In genomic region chr16:9112844-9113186, GRCh38 we compare ENCODE assay signal across 14 cellular contexts. TPM values are rescaled to one million over a fixed set of nuclear protein-coding genes. Genes with fewer than 3 reads are reported as not detected.
DNase-seq lines count a peak whose midpoint lies in the region; ATAC-seq and TF ChIP-seq lines count a peak whose summit lies in the region.
"Had no signal": no experiment of that assay in that cellular context is flagged by ENCODE, and none has a peak within 500 bp of the region (broad histone marks: within the 10 kb centered on the region; RNA-seq: fewer than 3 reads in every experiment).

No MANE protein-coding gene starts in this region.

- H3K27me3 Mint-ChIP-seq in MCF 10A (ENCODE audit: insufficient read depth, unreplicated experiment) (no peaks in the 10 kb centered on the region), HFFc6 (ENCODE audit: insufficient read depth) (peaks cover 7% of the 10 kb centered on the region)
- H3K27me3 Mint-ChIP-seq in effector memory CD8-positive, alpha-beta T cell: no peaks in the 10 kb centered on the region
- no peaks in the 10 kb centered on the region for H3K27me3 Mint-ChIP-seq in stimulated activated memory B cell treated with anti-CD40 and anti-IgM and Interleukin-4, amounts not matched to agents 10 μg/mL and 1 μg/mL and 100 μg/mL, for 72 hours
- H3K27me3 Mint-ChIP-seq: activated naive CD8-positive, alpha-beta T cell treated with anti-CD3 and anti-CD28 coated beads, Interleukin-2, amount 10 ng/mL, durations not matched to agents 7 days and 5 days had no signal

- no peaks in the 10 kb centered on the region for H3K36me3 ChIP-seq in breast epithelium
- H3K36me3 ChIP-seq: prostate gland had no signal

- H3K4me3 ChIP-seq in breast epithelium: no peak overlapping the region
- H3K4me3 ChIP-seq: prostate gland, vagina had no signal

- intact Hi-C loops in MCF 10A (cut with micrococcal nuclease): no loop called here
- intact Hi-C loops in breast epithelium (cut with DNase I; ENCODE audit: low total_unique reads): no loop called here

- peaks cover 78% of the 10 kb centered on the region for H3K36me3 Mint-ChIP-seq in MCF 10A (ENCODE audit: insufficient read depth, unreplicated experiment)
- peaks cover 66% of the 10 kb centered on the region for H3K36me3 Mint-ChIP-seq in HFFc6 (ENCODE audit: low read depth)
- H3K36me3 Mint-ChIP-seq in effector memory CD8-positive, alpha-beta T cell (ENCODE audit: insufficient read depth): peaks cover 93% of the 10 kb centered on the region
- H3K36me3 Mint-ChIP-seq in stimulated activated memory B cell treated with anti-CD40 and anti-IgM and Interleukin-4, amounts not matched to agents 10 μg/mL and 1 μg/mL and 100 μg/mL, for 72 hours: peaks cover 63% of the 10 kb centered on the region

- no TSS peak for BruUV-seq in MCF 10A (replicated peaks; lab: Mats Ljungman, UMichigan)

- H3K4me1 ChIP-seq in breast epithelium: peaks cover 0 to 18% of the 10 kb centered on the region in 2 donors
- H3K4me1 ChIP-seq: prostate gland had no signal

- H3K27me3 ChIP-seq in breast epithelium: no peaks in the 10 kb centered on the region
- H3K27me3 ChIP-seq: vagina had no signal

- POLR2A ChIA-PET in MCF 10A (lab: Yijun Ruan, JAX): interaction anchor here (1.0 to 4.3 kb wide), 2 partner anchors 10 to 14 kb away, joined by 3 to 16 read pairs; no protein-coding TSS in a partner anchor

- H3K9me3 ChIP-seq in breast epithelium: no peaks in the 10 kb centered on the region
- H3K9me3 ChIP-seq: prostate gland, vagina had no signal

- no peak for TF ChIP-seq CTCF in MCF 10A (IDR thresholded peaks at IDR 0.05; ENCODE audit: unreplicated experiment)
- no peak for TF ChIP-seq CTCF in breast epithelium (IDR thresholded peaks at IDR 0.05)
- TF ChIP-seq CTCF in HFFc6 (IDR thresholded peaks at IDR 0.05): no peak

- no peak for TF ChIP-seq POLR2A in breast epithelium (IDR thresholded peaks at IDR 0.05)

- H3K4me1 Mint-ChIP-seq in MCF 10A (ENCODE audit: insufficient read depth, unreplicated experiment) (peaks cover 35% of the 10 kb centered on the region), HFFc6 (ENCODE audit: low read depth) (peaks cover 96% of the 10 kb centered on the region)
- H3K4me1 Mint-ChIP-seq in effector memory CD8-positive, alpha-beta T cell (ENCODE audit: low read depth in 2 of 2): peaks cover 68 to 85% of the 10 kb centered on the region in 2 donors
- peaks cover 81% of the 10 kb centered on the region for H3K4me1 Mint-ChIP-seq in stimulated activated memory B cell treated with anti-CD40 and anti-IgM and Interleukin-4, amounts not matched to agents 10 μg/mL and 1 μg/mL and 100 μg/mL, for 72 hours

- ATAC-seq in effector memory CD8-positive, alpha-beta T cell (replicated peaks): no peak
- ATAC-seq in stimulated activated memory B cell treated with anti-CD40 and anti-IgM and Interleukin-4, amounts not matched to agents 10 μg/mL and 1 μg/mL and 100 μg/mL, for 72 hours: no peak
- no peak for ATAC-seq in GM19395 (IDR thresholded peaks at IDR 0.05; ENCODE audit: unreplicated experiment)

- CTCF ChIA-PET in MCF 10A (lab: Yijun Ruan, JAX): no interaction called here

- H3K27ac Mint-ChIP-seq in MCF 10A (ENCODE audit: low read depth, unreplicated experiment) (peak overlapping the region; percentile 64), HFFc6 (peak overlapping the region; percentile 63)
- H3K27ac Mint-ChIP-seq in effector memory CD8-positive, alpha-beta T cell: peak overlapping the region; percentile 72 to 91
- peak overlapping the region; percentile 14 for H3K27ac Mint-ChIP-seq in stimulated activated memory B cell treated with anti-CD40 and anti-IgM and Interleukin-4, amounts not matched to agents 10 μg/mL and 1 μg/mL and 100 μg/mL, for 72 hours
- H3K27ac Mint-ChIP-seq: activated naive CD8-positive, alpha-beta T cell treated with anti-CD3 and anti-CD28 coated beads, Interleukin-2, amount 10 ng/mL, durations not matched to agents 7 days and 5 days had no signal

- H3K4me3 Mint-ChIP-seq in MCF 10A (ENCODE audit: unreplicated experiment): no peak overlapping the region
- 0 out of 2 replicates have a peak overlapping the region, but pooled peaks have one; percentile 28 for H3K4me3 Mint-ChIP-seq in HFFc6
- H3K4me3 Mint-ChIP-seq in effector memory CD8-positive, alpha-beta T cell: peak overlapping the region; percentile 50 to 62
- H3K4me3 Mint-ChIP-seq in stimulated activated memory B cell treated with anti-CD40 and anti-IgM and Interleukin-4, amounts not matched to agents 10 μg/mL and 1 μg/mL and 100 μg/mL, for 72 hours: no peak overlapping the region
- H3K4me3 Mint-ChIP-seq: activated naive CD8-positive, alpha-beta T cell treated with anti-CD3 and anti-CD28 coated beads, Interleukin-2, amount 10 ng/mL, durations not matched to agents 7 days and 5 days had no signal

- H3K9me3 Mint-ChIP-seq in MCF 10A (ENCODE audit: unreplicated experiment): no peaks in the 10 kb centered on the region
- no peaks in the 10 kb centered on the region for H3K9me3 Mint-ChIP-seq in HFFc6
- no peaks in the 10 kb centered on the region for H3K9me3 Mint-ChIP-seq in effector memory CD8-positive, alpha-beta T cell
- no peaks in the 10 kb centered on the region for H3K9me3 Mint-ChIP-seq in stimulated activated memory B cell treated with anti-CD40 and anti-IgM and Interleukin-4, amounts not matched to agents 10 μg/mL and 1 μg/mL and 100 μg/mL, for 72 hours
- H3K9me3 Mint-ChIP-seq: activated naive CD8-positive, alpha-beta T cell treated with anti-CD3 and anti-CD28 coated beads, Interleukin-2, amount 10 ng/mL, durations not matched to agents 7 days and 5 days had no signal

- no peak overlapping the region for H3K27ac ChIP-seq in breast epithelium
- H3K27ac ChIP-seq: prostate gland, vagina had no signal

- DNase-seq in MCF 10A (ENCODE audit: unreplicated experiment) (no peak), breast epithelium (ENCODE audit: low spot score in 2 of 2) (no peak), HFFc6 (no peak), C1 segment of cervical spinal cord (lab: John Stamatoyannopoulos, UW) (no peak), AG08396 (ENCODE audit: low spot score) (no peak)
- no peak for DNase-seq in effector memory CD8-positive, alpha-beta T cell
- DNase-seq: activated naive CD8-positive, alpha-beta T cell treated with anti-CD3 and anti-CD28 coated beads, Interleukin-2, amount 10 ng/mL, durations not matched to agents 7 days and 5 days; left colon; NCI-H187 treated with DMSO at 0.1 percent for 48 hours; NCI-H510A treated with DMSO at 0.1 percent for 48 hours had no signal

RNA-seq across cellular contexts. Expression of gene HAPSTR1, which starts 21.4 kb away (rescaled TPM):
- 87.4 and 88.9 TPM in 2 replicates for total RNA-seq in MCF 10A (2022)
- total RNA-seq in breast epithelium: 10 to 100 TPM; 39.0 to 63.5 (median 50.1) TPM
- 10 to 100 TPM; 65.0 to 77.4 (median 72.0) TPM for total RNA-seq in HFFc6 (2021; fragmentation: NEBNext Ultra II Directional; extraction: Animal tissue kit (Norgen Biotek cat#: 25700))

Comparison
In these comparisons a context has a peak if more than half of its experiments do, and no peak if none do; other contexts are left out.
1. H3K27ac Mint-ChIP-seq: peak in every context shown above with its lines; median percentile 82 in effector memory CD8-positive, alpha-beta T cell; 64 in MCF 10A; 63 in HFFc6; 14 in stimulated activated memory B cell treated with anti-CD40 and anti-IgM and Interleukin-4, amounts not matched to agents 10 μg/mL and 1 μg/mL and 100 μg/mL, for 72 hours.
2. H3K4me3 Mint-ChIP-seq: peak in HFFc6 (single experiment) and effector memory CD8-positive, alpha-beta T cell (2 of 2); none in MCF 10A (single experiment) and stimulated activated memory B cell treated with anti-CD40 and anti-IgM and Interleukin-4, amounts not matched to agents 10 μg/mL and 1 μg/mL and 100 μg/mL, for 72 hours (single experiment).